Comparison of ENCODE assay signal across 8 cellular contexts in genomic region chr10:89701238-89702120, GRCh38. TPM values are rescaled to one million over a fixed set of nuclear protein-coding genes. Genes with fewer than 3 reads are reported as not detected.
DNase-seq lines count a peak whose midpoint lies in the region; ATAC-seq and TF ChIP-seq lines count a peak whose summit lies in the region.

A gene with protein sequence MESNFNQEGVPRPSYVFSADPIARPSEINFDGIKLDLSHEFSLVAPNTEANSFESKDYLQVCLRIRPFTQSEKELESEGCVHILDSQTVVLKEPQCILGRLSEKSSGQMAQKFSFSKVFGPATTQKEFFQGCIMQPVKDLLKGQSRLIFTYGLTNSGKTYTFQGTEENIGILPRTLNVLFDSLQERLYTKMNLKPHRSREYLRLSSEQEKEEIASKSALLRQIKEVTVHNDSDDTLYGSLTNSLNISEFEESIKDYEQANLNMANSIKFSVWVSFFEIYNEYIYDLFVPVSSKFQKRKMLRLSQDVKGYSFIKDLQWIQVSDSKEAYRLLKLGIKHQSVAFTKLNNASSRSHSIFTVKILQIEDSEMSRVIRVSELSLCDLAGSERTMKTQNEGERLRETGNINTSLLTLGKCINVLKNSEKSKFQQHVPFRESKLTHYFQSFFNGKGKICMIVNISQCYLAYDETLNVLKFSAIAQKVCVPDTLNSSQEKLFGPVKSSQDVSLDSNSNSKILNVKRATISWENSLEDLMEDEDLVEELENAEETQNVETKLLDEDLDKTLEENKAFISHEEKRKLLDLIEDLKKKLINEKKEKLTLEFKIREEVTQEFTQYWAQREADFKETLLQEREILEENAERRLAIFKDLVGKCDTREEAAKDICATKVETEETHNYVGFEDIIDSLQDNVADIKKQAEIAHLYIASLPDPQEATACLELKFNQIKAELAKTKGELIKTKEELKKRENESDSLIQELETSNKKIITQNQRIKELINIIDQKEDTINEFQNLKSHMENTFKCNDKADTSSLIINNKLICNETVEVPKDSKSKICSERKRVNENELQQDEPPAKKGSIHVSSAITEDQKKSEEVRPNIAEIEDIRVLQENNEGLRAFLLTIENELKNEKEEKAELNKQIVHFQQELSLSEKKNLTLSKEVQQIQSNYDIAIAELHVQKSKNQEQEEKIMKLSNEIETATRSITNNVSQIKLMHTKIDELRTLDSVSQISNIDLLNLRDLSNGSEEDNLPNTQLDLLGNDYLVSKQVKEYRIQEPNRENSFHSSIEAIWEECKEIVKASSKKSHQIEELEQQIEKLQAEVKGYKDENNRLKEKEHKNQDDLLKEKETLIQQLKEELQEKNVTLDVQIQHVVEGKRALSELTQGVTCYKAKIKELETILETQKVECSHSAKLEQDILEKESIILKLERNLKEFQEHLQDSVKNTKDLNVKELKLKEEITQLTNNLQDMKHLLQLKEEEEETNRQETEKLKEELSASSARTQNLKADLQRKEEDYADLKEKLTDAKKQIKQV (N-terminal part only) (plus strand): TSS chr10:89701590. CDS start chr10:89705295, 3,705 bp downstream.

- H3K9me3 ChIP-seq in thoracic aorta = no peaks in the 10 kb centered on the region

- no peak for TF ChIP-seq CTCF in GM12864 (IDR thresholded peaks at IDR 0.05; ENCODE audit: low read depth, low read length, missing control alignments)
- TF ChIP-seq CTCF in omental fat pad (IDR thresholded peaks at IDR 0.05) = no peak
- peak; percentile 32 for TF ChIP-seq CTCF in thoracic aorta (IDR thresholded peaks at IDR 0.05)

- peaks cover 42% of the 10 kb centered on the region for H3K4me1 Mint-ChIP-seq in activated naive CD8-positive, alpha-beta T cell (ENCODE audit: low read depth)

- H3K4me3 ChIP-seq in GM12864 (ENCODE audit: low read depth, low read length) = peak within 1 kb of the TSS; percentile 97
- peak within 1 kb of the TSS; percentile 76 for H3K4me3 ChIP-seq in thoracic aorta

- peak within 1 kb of the TSS; percentile 96 for H3K4me3 Mint-ChIP-seq in activated naive CD8-positive, alpha-beta T cell

- H3K36me3 ChIP-seq in thoracic aorta = no peaks in the 10 kb centered on the region

- H3K27ac Mint-ChIP-seq in activated naive CD8-positive, alpha-beta T cell = peak within 1 kb of the TSS; percentile 98

- H3K27me3 Mint-ChIP-seq in activated naive CD8-positive, alpha-beta T cell = no peaks in the 10 kb centered on the region

- peak; percentile 95 for DNase-seq in GM12864 (ENCODE audit: low read depth)
- peak; percentile 85 for DNase-seq in NCI-H1105 (lab: John Stamatoyannopoulos, UW)
- peak; percentile 97 for DNase-seq in SKM-1 treated with dmso at 0.1 percent for 144 hours (lab: John Stamatoyannopoulos, UW; ENCODE audit: unreplicated experiment)
- peak; percentile 98 for DNase-seq in glomerular visceral epithelial cell (ENCODE audit: extremely low spot score)
- DNase-seq in omental fat pad (ENCODE audit: low spot score) = peak; percentile 86
- peak; percentile 78 for DNase-seq in thoracic aorta (ENCODE audit: low spot score)

- peaks cover 4% of the 10 kb centered on the region for H3K36me3 Mint-ChIP-seq in activated naive CD8-positive, alpha-beta T cell

- H3K4me1 ChIP-seq in thoracic aorta (ENCODE audit: control insufficient read depth in 1 of 2, low read depth in 2 of 2) = peaks cover 10 to 16% of the 10 kb centered on the region in 2 donors

- no peaks in the 10 kb centered on the region for H3K9me3 Mint-ChIP-seq in activated naive CD8-positive, alpha-beta T cell (ENCODE audit: low read depth)

- peak within 1 kb of the TSS; percentile 64 to 76 for H3K27ac ChIP-seq in thoracic aorta

- ATAC-seq in HG02642 (IDR thresholded peaks at IDR 0.05; ENCODE audit: poor library complexity, unreplicated experiment) (peak; percentile 100), omental fat pad (ENCODE audit: low FRiP score) (peak; percentile 100), thoracic aorta (ENCODE audit: insufficient number of reproducible peaks, low FRiP score, low read depth) (peak; percentile 96)

- H3K27me3 ChIP-seq in thoracic aorta (replicated peaks; ENCODE audit: insufficient read depth) = no peaks in the 10 kb centered on the region

RNA-seq across cellular contexts. Expression of the gene that starts here (rescaled TPM):
- total RNA-seq in omental fat pad = 1 to 10 TPM; 1.7 to 4.1 (median 2.7) TPM
- total RNA-seq in thoracic aorta = 1 to 10 TPM; 2.0 to 9.9 TPM

Comparison
In these comparisons a context has a peak if more than half of its experiments do, and no peak if none do; other contexts are left out.
1. Peak in every context shown above with its lines: DNase-seq, ATAC-seq, H3K4me3 ChIP-seq and H3K27ac ChIP-seq.